Comparison of ENCODE assay signal across 2 cellular contexts in the genomic region with DNA sequence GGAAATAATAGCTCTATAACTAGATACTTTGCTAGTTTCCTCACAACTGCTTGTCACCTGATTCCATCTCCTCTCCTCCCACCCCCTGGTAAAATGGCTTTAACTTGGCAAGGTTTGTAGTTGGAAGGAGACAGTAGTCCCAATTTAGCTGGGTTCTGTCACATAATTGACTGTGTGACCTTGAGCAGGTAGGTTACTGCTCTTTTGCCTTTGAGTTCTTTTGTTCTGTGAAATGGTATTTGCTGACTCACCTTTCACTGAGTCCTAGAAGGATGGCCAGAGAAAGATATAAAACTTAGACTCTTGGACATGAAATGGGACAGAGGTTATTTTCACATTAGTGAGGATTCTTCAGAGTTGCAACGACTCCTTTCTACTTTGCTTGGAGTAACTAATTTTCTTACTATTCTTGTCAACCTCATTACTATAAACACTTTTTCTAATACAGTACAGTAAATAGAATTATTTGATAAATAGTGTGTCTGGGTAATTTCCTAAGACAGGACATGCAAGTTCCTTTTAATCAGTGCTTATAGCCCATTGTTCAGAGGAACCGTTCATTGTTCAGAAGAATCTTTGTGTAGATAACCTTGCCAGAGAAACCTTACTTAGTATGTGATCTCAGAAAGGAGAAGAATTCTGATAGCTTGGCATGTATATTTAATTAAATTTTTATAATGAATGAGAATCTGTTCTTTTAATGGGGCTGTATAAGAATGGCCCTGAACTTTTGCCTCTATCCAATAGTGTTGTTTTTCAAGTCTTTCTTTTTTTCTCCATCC.
TF ChIP-seq lines count a peak whose summit lies in the region.

No MANE protein-coding gene starts in this region.

TF ChIP-seq in GM12891, 5 proteins besides CTCF, POLR2A, EP300 and RAD21:
- TF ChIP-seq PAX5 (IDR thresholded peaks at IDR 0.05; ENCODE audit: insufficient read depth, low read length, severe bottlenecking) (no peak), POU2F2 (IDR thresholded peaks at IDR 0.05; ENCODE audit: low read depth, low read length) (no peak), TAF1 (IDR thresholded peaks at IDR 0.05; ENCODE audit: low read depth, low read length) (no peak), SPI1 (IDR thresholded peaks at IDR 0.05; ENCODE audit: low read depth, low read length) (no peak), POLR2AphosphoS5 (IDR thresholded peaks at IDR 0.05; ENCODE audit: low read depth, low read length) (no peak)

TF ChIP-seq in endothelial cell of umbilical vein, 7 proteins besides CTCF, POLR2A, EP300 and RAD21:
- TF ChIP-seq FOS (IDR thresholded peaks at IDR 0.05; ENCODE audit: borderline replicate concordance, insufficient read depth, low read length) (peak; percentile 15), JUN (IDR thresholded peaks at IDR 0.05; ENCODE audit: borderline replicate concordance, insufficient read depth, insufficient read length, low read depth) (peak; percentile 0), EZH2 (IDR thresholded peaks at IDR 0.05; ENCODE audit: borderline replicate concordance, low read depth, low read length, severe bottlenecking) (no peak)
